In the genomic region with DNA sequence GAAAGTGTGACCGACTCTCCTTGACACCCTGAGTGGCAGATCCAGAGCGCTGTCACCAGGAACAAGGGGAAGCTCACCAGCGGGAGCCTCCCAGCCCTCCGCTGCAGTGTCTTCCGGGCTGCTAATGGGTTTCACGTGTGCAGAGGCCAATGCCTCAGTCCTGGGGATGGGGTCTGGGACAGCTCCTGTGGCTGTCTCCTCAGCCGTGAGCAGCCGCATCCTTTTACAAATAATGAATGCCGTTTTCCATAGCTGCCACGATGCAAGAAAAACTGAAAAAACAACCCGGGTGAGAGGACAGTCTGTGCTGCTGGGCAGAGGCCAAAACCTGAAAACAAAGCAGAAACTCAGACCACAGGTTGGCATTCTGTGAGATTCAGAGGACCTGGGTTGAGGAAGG, we compare ENCODE assay signal across 10 cellular contexts.
DNase-seq lines count a peak whose midpoint lies in the region; ATAC-seq, FAIRE-seq and TF ChIP-seq lines count a peak whose summit lies in the region.
"Had no signal": no experiment of that assay in that cellular context is flagged by ENCODE, and none has a peak within 500 bp of the region (broad histone marks: within the 10 kb centered on the region; RNA-seq: fewer than 3 reads in every experiment).

No MANE protein-coding gene starts in this region.

- H2BK15ac ChIP-seq in H9 (ENCODE audit: low read depth, low read length) = no peak overlapping the region

- intact Hi-C loops in breast epithelium (cut with DNase I; ENCODE audit: low total_unique reads) = no loop called here

- FAIRE-seq in GM12891 (lab: Jason Lieb, UNC) = no peak

- H3K23ac ChIP-seq in H9 (ENCODE audit: insufficient read length, low read depth, low read length) = no peak overlapping the region

- H3K4me1 ChIP-seq in breast epithelium (peaks cover 7 to 25% of the 10 kb centered on the region in 2 donors), H9 (ENCODE audit: insufficient read depth, low read length) (no peaks in the 10 kb centered on the region)

- no peaks in the 10 kb centered on the region for H3K23me2 ChIP-seq in H9 (ENCODE audit: insufficient read length, low read depth, low read length, poor library complexity, severe bottlenecking)

- POLR2A ChIA-PET in naive thymus-derived CD8-positive, alpha-beta T cell (lab: Charles Lee) = interaction anchor here (1.0 to 1.9 kb wide), 4 partner anchors 9 to 71 kb away, joined by 4 to 8 read pairs (median 5); no protein-coding TSS in a partner anchor

- H3K4me3 Mint-ChIP-seq in naive thymus-derived CD8-positive, alpha-beta T cell = peak overlapping the region in 8 of 10 donors; percentile 9 to 80 (median 74)
- H3K4me3 Mint-ChIP-seq in H9 = no peak overlapping the region
- H3K4me3 Mint-ChIP-seq: activated CD4-positive, alpha-beta memory T cell treated with anti-CD3 and anti-CD28 coated beads for 36 hours had no signal

- no peaks in the 10 kb centered on the region for H3K79me1 ChIP-seq in H9 (ENCODE audit: insufficient read depth, low read depth, low read length, poor library complexity, severe bottlenecking)

- H2AK5ac ChIP-seq in H9 (ENCODE audit: insufficient read length, low read length) = no peak overlapping the region

- no peaks in the 10 kb centered on the region for H3K36me3 Mint-ChIP-seq in naive thymus-derived CD8-positive, alpha-beta T cell
- no peaks in the 10 kb centered on the region for H3K36me3 Mint-ChIP-seq in H9 (ENCODE audit: insufficient read depth in 1 of 3, low read depth in 3 of 3)
- H3K36me3 Mint-ChIP-seq: activated CD4-positive, alpha-beta memory T cell treated with anti-CD3 and anti-CD28 coated beads for 36 hours had no signal

- H4K8ac ChIP-seq in H9 (replicated peaks; ENCODE audit: insufficient read length, low read depth, low read length) = no peak overlapping the region

- no peak overlapping the region for H2BK5ac ChIP-seq in H9 (ENCODE audit: insufficient read length, low read length)

- DNase-seq in AG08395 (ENCODE audit: low spot score) = peak; percentile 28
- peak; percentile 32 for DNase-seq in ELF-1 (ENCODE audit: low read depth, low spot score)
- peak in 1 of 2 donors; percentile 77 for DNase-seq in breast epithelium (ENCODE audit: low spot score in 2 of 2)
- no peak for DNase-seq in naive thymus-derived CD8-positive, alpha-beta T cell
- no peak for DNase-seq in T1000 (lab: John Stamatoyannopoulos, UW)
- DNase-seq in H9 = no peak
- DNase-seq in GM10266 (ENCODE audit: extremely low spot score) = no peak
- DNase-seq in GM12891 (ENCODE audit: insufficient read length, low spot score) = no peak
- DNase-seq: NCI-H1048 had no signal

- no peak overlapping the region for H2BK120ac ChIP-seq in H9 (ENCODE audit: low read depth, low read length, poor library complexity, severe bottlenecking)

- peak overlapping the region in 2 of 3 donors; percentile 9 to 19 for H3K4me3 ChIP-seq in breast epithelium

- H3K9me3 ChIP-seq in breast epithelium (no peaks in the 10 kb centered on the region), H9 (ENCODE audit: control insufficient read depth, low read depth, low read length) (no peaks in the 10 kb centered on the region)

- H3K36me3 ChIP-seq in breast epithelium = no peaks in the 10 kb centered on the region

- no peak overlapping the region for H3T11ph ChIP-seq in H9 (ENCODE audit: low read length)

- H3K27me3 ChIP-seq in breast epithelium (no peaks in the 10 kb centered on the region), H9 (ENCODE audit: insufficient read depth, low read length) (no peaks in the 10 kb centered on the region)

- H3K9ac ChIP-seq in H9 (ENCODE audit: extremely low read depth, insufficient read length, low read length) = no peak overlapping the region

- no peak overlapping the region for H3K4ac ChIP-seq in H9 (ENCODE audit: low read depth, low read length)

- no peaks in the 10 kb centered on the region for H3K27me3 Mint-ChIP-seq in naive thymus-derived CD8-positive, alpha-beta T cell
- H3K27me3 Mint-ChIP-seq in H9 (ENCODE audit: low read depth) = peaks cover 6% of the 10 kb centered on the region
- H3K27me3 Mint-ChIP-seq: activated CD4-positive, alpha-beta memory T cell treated with anti-CD3 and anti-CD28 coated beads for 36 hours had no signal

- peak overlapping the region; percentile 87 to 90 for H3K27ac ChIP-seq in breast epithelium
- H3K27ac ChIP-seq in H9 (ENCODE audit: insufficient read length, low read depth, low read length) = no peak overlapping the region

- H3K79me2 ChIP-seq in H9 (ENCODE audit: insufficient read depth, low read length) = no peaks in the 10 kb centered on the region

- no peak overlapping the region for H4K91ac ChIP-seq in H9 (ENCODE audit: insufficient read length, low read depth, low read length)

- H3K9me3 Mint-ChIP-seq in naive thymus-derived CD8-positive, alpha-beta T cell = no peaks in the 10 kb centered on the region
- H3K9me3 Mint-ChIP-seq in H9 = no peaks in the 10 kb centered on the region
- H3K9me3 Mint-ChIP-seq: activated CD4-positive, alpha-beta memory T cell treated with anti-CD3 and anti-CD28 coated beads for 36 hours had no signal

- H3K56ac ChIP-seq in H9 (ENCODE audit: insufficient read length, low read depth, low read length) = no peak overlapping the region

- H4K5ac ChIP-seq in H9 (ENCODE audit: insufficient read length, low read depth, low read length) = no peak overlapping the region

- H2BK20ac ChIP-seq in H9 (ENCODE audit: low read depth, low read length, poor library complexity, severe bottlenecking) = no peak overlapping the region

- H3K27ac Mint-ChIP-seq in naive thymus-derived CD8-positive, alpha-beta T cell = peak overlapping the region in 6 of 10 donors; percentile 35 to 67 (median 60)
- no peak overlapping the region for H3K27ac Mint-ChIP-seq in H9
- H3K27ac Mint-ChIP-seq: activated CD4-positive, alpha-beta memory T cell treated with anti-CD3 and anti-CD28 coated beads for 36 hours had no signal

- H3K18ac ChIP-seq in H9 (ENCODE audit: insufficient read length, low read depth, low read length) = no peak overlapping the region

- H2AFZ ChIP-seq in H9 (ENCODE audit: low read length) = no peak overlapping the region

- H2BK12ac ChIP-seq in H9 (ENCODE audit: insufficient read length, low read depth, low read length) = no peak overlapping the region

- no peak overlapping the region for H3K14ac ChIP-seq in H9 (ENCODE audit: insufficient read depth, low read length)

- no peak overlapping the region for H3K4me2 ChIP-seq in H9 (ENCODE audit: insufficient read depth, insufficient read length, low read length)

- TF ChIP-seq CTCF in breast epithelium (IDR thresholded peaks at IDR 0.05) (no peak), H9 (conservative IDR thresholded peaks at IDR 0.05) (no peak), GM10266 (IDR thresholded peaks at IDR 0.05; ENCODE audit: control insufficient read depth, insufficient read depth, low read depth, missing control alignments) (no peak)

- ATAC-seq in naive thymus-derived CD8-positive, alpha-beta T cell = peak in 1 of 2 donors; percentile 9

- peaks cover 37 to 63% (median 55%) of the 10 kb centered on the region in 4 donors for H3K4me1 Mint-ChIP-seq in naive thymus-derived CD8-positive, alpha-beta T cell
- H3K4me1 Mint-ChIP-seq in H9 = peaks cover 25 to 36% of the 10 kb centered on the region in 2 experiments

- WGBS in H9 (ENCODE audit: extremely low coverage, insufficient read length, low lambda C conversion rate) = no CpG with 5 or more reads among the region's 11 CpGs

- TF ChIP-seq POLR2A in breast epithelium (IDR thresholded peaks at IDR 0.05) = no peak
- no peak for TF ChIP-seq POLR2A in GM12891 (IDR thresholded peaks at IDR 0.05; ENCODE audit: low read depth, low read length)

- no peaks in the 10 kb centered on the region for H4K20me1 ChIP-seq in H9 (ENCODE audit: control insufficient read depth, insufficient read depth, insufficient read length)

TF ChIP-seq in GM12891, 5 proteins besides CTCF, POLR2A, EP300 and RAD21:
- TF ChIP-seq POLR2AphosphoS5 (IDR thresholded peaks at IDR 0.05; ENCODE audit: low read depth, low read length) (no peak), POU2F2 (IDR thresholded peaks at IDR 0.05; ENCODE audit: low read depth, low read length) (no peak), PAX5 (IDR thresholded peaks at IDR 0.05; ENCODE audit: insufficient read depth, low read length, severe bottlenecking) (no peak)

Comparison
In these comparisons a context has a peak if more than half of its experiments do, and no peak if none do; other contexts are left out.
1. DNase-seq: peak in AG08395 (single experiment) and ELF-1 (single experiment); none in naive thymus-derived CD8-positive, alpha-beta T cell (0 of 10), T1000 (single experiment), H9 (single experiment), GM10266 (single experiment) and GM12891 (single experiment).
2. H3K27ac Mint-ChIP-seq: peak in naive thymus-derived CD8-positive, alpha-beta T cell (6 of 10); none in H9 (0 of 3).
3. H3K4me3 Mint-ChIP-seq: peak in naive thymus-derived CD8-positive, alpha-beta T cell (8 of 10); none in H9 (0 of 2).